ENCODE assay signal across 9 cellular contexts in genomic region chr2:10832228-10832936, GRCh38. TPM values are rescaled to one million over a fixed set of nuclear protein-coding genes. Genes with fewer than 3 reads are reported as not detected.
DNase-seq lines count a peak whose midpoint lies in the region; ATAC-seq, FAIRE-seq and TF ChIP-seq lines count a peak whose summit lies in the region.
"Had no signal": no experiment of that assay in that cellular context is flagged by ENCODE, and none has a peak within 500 bp of the region (broad histone marks: within the 10 kb centered on the region; RNA-seq: fewer than 3 reads in every experiment).

No MANE protein-coding gene starts in this region.

- no peaks in the 10 kb centered on the region for H3K9me3 Mint-ChIP-seq in activated CD4-positive, alpha-beta T cell treated with anti-CD3 and anti-CD28 coated beads, Interleukin-2, amount 10 ng/mL, durations not matched to agents 24 days and 14 days
- H3K9me3 Mint-ChIP-seq: IgD-negative memory B cell had no signal

- H3K4me1 Mint-ChIP-seq in activated CD4-positive, alpha-beta T cell treated with anti-CD3 and anti-CD28 coated beads, Interleukin-2, amount 10 ng/mL, durations not matched to agents 24 days and 14 days, result peaks cover 2% of the 10 kb centered on the region

- no peaks in the 10 kb centered on the region for H3K36me3 Mint-ChIP-seq in activated CD4-positive, alpha-beta T cell treated with anti-CD3 and anti-CD28 coated beads, Interleukin-2, amount 10 ng/mL, durations not matched to agents 24 days and 14 days (ENCODE audit: low read depth)

- POLR2A ChIA-PET in BJ (lab: Charles Lee), result interaction anchor here (0.6 kb wide), 1 partner anchor 397 kb away, joined by 3 read pairs; no protein-coding TSS in a partner anchor

- H3K36me3 ChIP-seq in BJ (ENCODE audit: control insufficient read depth, insufficient read depth, low read length), result no peaks in the 10 kb centered on the region
- H3K36me3 ChIP-seq in colonic mucosa, result no peaks in the 10 kb centered on the region
- no peaks in the 10 kb centered on the region for H3K36me3 ChIP-seq in liver (ENCODE audit: control insufficient read depth in 4 of 4, insufficient read depth in 3 of 4, low read depth in 1 of 4, low read length in 3 of 4)

- intact Hi-C loops in activated CD4-positive, alpha-beta T cell treated with anti-CD3 and anti-CD28 coated beads, Interleukin-2, amount 10 ng/mL, durations not matched to agents 24 days and 14 days (cut with micrococcal nuclease), result loop anchor here (1.0 to 10.0 kb wide), 4 partner anchors 292 to 850 kb away; no protein-coding TSS in a partner anchor
- intact Hi-C loops in colonic mucosa (cut with DNase I), result loop anchor here (2.0 to 5.0 kb wide), 2 partner anchors 80 to 288 kb away; partner anchors contain the start of gene KCNF1

- DNase-seq in BJ (ENCODE audit: low read depth), result no peak
- DNase-seq in GM19239 (ENCODE audit: insufficient read length, low spot score), result peak; percentile 82
- peak; percentile 73 for DNase-seq in NCI-H510A (lab: John Stamatoyannopoulos, UW)
- peak; percentile 95 for DNase-seq in activated CD4-positive, alpha-beta T cell treated with anti-CD3 and anti-CD28 coated beads, Interleukin-2, amount 10 ng/mL, durations not matched to agents 24 days and 14 days
- DNase-seq in colonic mucosa, result peak; percentile 84
- DNase-seq in stimulated activated CD4-positive, alpha-beta T cell treated with anti-CD3 and anti-CD28 coated beads, TNF-alpha, amount 100 ng/mL, for 1 hour (ENCODE audit: low read depth in 3 of 3, low spot score in 1 of 3), result peak; percentile 37 to 83 (median 67)

- peak; percentile 77 for FAIRE-seq in GM19239 (lab: Jason Lieb, UNC)

- H3K9me3 ChIP-seq in colonic mucosa (no peaks in the 10 kb centered on the region), liver (ENCODE audit: control insufficient read depth in 4 of 4, low read length in 3 of 4) (no peaks in the 10 kb centered on the region)

- CTCF ChIA-PET in BJ (lab: Yijun Ruan, JAX), result interaction anchor here (0.5 to 11.4 kb wide), 41 partner anchors 10 to 812 kb away, joined by 3 to 421 read pairs (median 4); partner anchors contain the start of gene PDIA6

- H3K27ac ChIP-seq in colonic mucosa, result no peak overlapping the region
- H3K27ac ChIP-seq in liver (ENCODE audit: low read depth in 1 of 2, low read length in 2 of 2), result no peak overlapping the region

- 25% methylated on average over 27 of the region's 27 CpGs for WGBS in liver

- H3K27me3 ChIP-seq in BJ (ENCODE audit: control insufficient read depth, insufficient read depth, low read length) (peaks cover 17% of the 10 kb centered on the region), colonic mucosa (no peaks in the 10 kb centered on the region), liver (ENCODE audit: control insufficient read depth in 4 of 4, insufficient read depth in 4 of 4, low read length in 3 of 4) (no peaks in the 10 kb centered on the region)

- peak; percentile 98 for TF ChIP-seq CTCF in BJ (IDR thresholded peaks at IDR 0.05; ENCODE audit: insufficient read depth, low read depth, low read length)
- peak; percentile 97 for TF ChIP-seq CTCF in colonic mucosa (IDR thresholded peaks at IDR 0.05)
- peak; percentile 94 for TF ChIP-seq CTCF in liver (IDR thresholded peaks at IDR 0.05; ENCODE audit: low read depth, low read length, missing input control)

- H3K9ac ChIP-seq in colonic mucosa (ENCODE audit: low read depth in 2 of 2, low read length in 2 of 2), result no peak overlapping the region
- no peak overlapping the region for H3K9ac ChIP-seq in liver (ENCODE audit: low read depth in 1 of 2, low read length in 2 of 2)

- peak; percentile 93 to 98 for TF ChIP-seq RAD21 in liver (IDR thresholded peaks at IDR 0.05)

- H3K27ac Mint-ChIP-seq in activated CD4-positive, alpha-beta T cell treated with anti-CD3 and anti-CD28 coated beads, Interleukin-2, amount 10 ng/mL, durations not matched to agents 24 days and 14 days, result no peak overlapping the region

- H3K4me3 Mint-ChIP-seq in activated CD4-positive, alpha-beta T cell treated with anti-CD3 and anti-CD28 coated beads, Interleukin-2, amount 10 ng/mL, durations not matched to agents 24 days and 14 days, result no peak overlapping the region

- H3K4me1 ChIP-seq in colonic mucosa (peaks cover 4% of the 10 kb centered on the region), liver (ENCODE audit: control insufficient read depth in 4 of 4, insufficient read depth in 4 of 4, low read length in 3 of 4) (peaks cover 8 to 32% (median 23%) of the 10 kb centered on the region in 4 donors)

- ATAC-seq in HG03439 (IDR thresholded peaks at IDR 0.05; ENCODE audit: unreplicated experiment), result peak; percentile 74

- H3K4me3 ChIP-seq in BJ (ENCODE audit: low read depth, low read length), result no peak overlapping the region
- H3K4me3 ChIP-seq in colonic mucosa, result no peak overlapping the region
- no peak overlapping the region for H3K4me3 ChIP-seq in liver (ENCODE audit: low read depth in 1 of 3, low read length in 3 of 3)

- H3K27me3 Mint-ChIP-seq in activated CD4-positive, alpha-beta T cell treated with anti-CD3 and anti-CD28 coated beads, Interleukin-2, amount 10 ng/mL, durations not matched to agents 24 days and 14 days, result peaks cover 29% of the 10 kb centered on the region

TF ChIP-seq in liver, 16 proteins besides CTCF, POLR2A, EP300 and RAD21:
- TF ChIP-seq JUND (IDR thresholded peaks at IDR 0.05) (no peak), HNF4G (IDR thresholded peaks at IDR 0.05) (no peak), MAX (IDR thresholded peaks at IDR 0.05) (no peak), HNF4A (conservative IDR thresholded peaks at IDR 0.05) (no peak), GABPA (IDR thresholded peaks at IDR 0.05 in 1 of 2, conservative IDR thresholded peaks at IDR 0.05 in 1 of 2) (no peak), RXRA (IDR thresholded peaks at IDR 0.05) (no peak), EGR1 (IDR thresholded peaks at IDR 0.05; ENCODE audit: low read depth in 2 of 2) (no peak), YY1 (IDR thresholded peaks at IDR 0.05) (no peak), REST (IDR thresholded peaks at IDR 0.05) (no peak), FOXA2 (IDR thresholded peaks at IDR 0.05) (no peak), FOXA1 (IDR thresholded peaks at IDR 0.05) (no peak)

RNA-seq across cellular contexts. Expression of gene PDIA6, which starts 19.8 kb away (rescaled TPM):
- 238 and 364 TPM in 2 replicates for polyA plus RNA-seq in BJ (2011; rRNA removed)
- polyA minus RNA-seq in BJ (2011; rRNA and poly(A)+ RNA removed), result 77.0 and 81.3 TPM in 2 replicates
- total RNA-seq in activated CD4-positive, alpha-beta T cell treated with anti-CD3 and anti-CD28 coated beads, Interleukin-2, amount 10 ng/mL, durations not matched to agents 24 days and 14 days, result 183 and 187 TPM in 2 replicates
- 100 to 1,000 TPM; 180 to 347 TPM for total RNA-seq in colonic mucosa
- total RNA-seq in liver, result 100 to 1,000 TPM; 205 to 348 TPM
- 100 to 1,000 TPM; 159 to 287 TPM for polyA plus RNA-seq in liver
